ENCODE assay signal across 8 cellular contexts in genomic region chr12:93571360-93571853, GRCh38. TPM values are rescaled to one million over a fixed set of nuclear protein-coding genes. Genes with fewer than 3 reads are reported as not detected.
DNase-seq lines count a peak whose midpoint lies in the region; ATAC-seq and TF ChIP-seq lines count a peak whose summit lies in the region.

No MANE protein-coding gene starts in this region.

- peaks cover 11% of the 10 kb centered on the region for H3K36me3 Mint-ChIP-seq in T-helper 17 cell (ENCODE audit: low read depth)

- TF ChIP-seq CTCF in AG10803 (conservative IDR thresholded peaks at IDR 0.05; ENCODE audit: low read length) (peak; percentile 43), astrocyte of the cerebellum (IDR thresholded peaks at IDR 0.05; ENCODE audit: low read depth, low read length, missing control alignments) (peak; percentile 44)

- H3K4me3 ChIP-seq in AG10803 (ENCODE audit: low read length) (peak overlapping the region; percentile 86), astrocyte of the cerebellum (ENCODE audit: low read depth, low read length) (peak overlapping the region; percentile 72), iPS-11a (ENCODE audit: low read depth, low read length) (peak overlapping the region; percentile 81), skeletal muscle tissue (ENCODE audit: low read length in 3 of 3) (peak overlapping the region; percentile 83 to 87 (median 84))

- H3K4me1 ChIP-seq in skeletal muscle tissue (ENCODE audit: control insufficient read depth in 3 of 3, insufficient read depth in 3 of 3, low read length in 3 of 3): peaks cover 25 to 38% (median 31%) of the 10 kb centered on the region in 3 donors

- no peak overlapping the region for H3K27ac Mint-ChIP-seq in T-helper 17 cell

- in situ Hi-C loops in KBM-7 (cut with MboI; ENCODE audit: low pct_unique_long_range_greater_than_20kb, low sequenced_read_pairs): no loop called here
- in situ Hi-C loops in astrocyte of the cerebellum (cut with HindIII; ENCODE audit: low sequenced_read_pairs): no loop called here

- peaks cover 43% of the 10 kb centered on the region for H3K4me1 Mint-ChIP-seq in T-helper 17 cell

- ATAC-seq in GM19397 (IDR thresholded peaks at IDR 0.05; ENCODE audit: unreplicated experiment) (peak; percentile 19), T-helper 17 cell (peak; percentile 32)

- H3K9me3 ChIP-seq in T-helper 17 cell (ENCODE audit: control insufficient read depth, low read length, poor library complexity, severe bottlenecking) (no peaks in the 10 kb centered on the region), skeletal muscle tissue (ENCODE audit: control insufficient read depth in 3 of 3, low read length in 3 of 3) (no peaks in the 10 kb centered on the region)

- H3K27me3 Mint-ChIP-seq in T-helper 17 cell: no peaks in the 10 kb centered on the region

- H3K27ac ChIP-seq in skeletal muscle tissue (ENCODE audit: low read depth, low read length): peak overlapping the region; percentile 84

- H3K36me3 ChIP-seq in skeletal muscle tissue (ENCODE audit: control insufficient read depth in 3 of 3, insufficient read depth in 3 of 3, low read length in 3 of 3): no peaks in the 10 kb centered on the region

- H3K27me3 ChIP-seq in skeletal muscle tissue (ENCODE audit: control insufficient read depth in 3 of 3, insufficient read depth in 3 of 3, low read length in 3 of 3): peaks cover 19 to 20% (median 20%) of the 10 kb centered on the region in 3 donors

- peak overlapping the region; percentile 60 to 78 (median 61) for H3K9ac ChIP-seq in skeletal muscle tissue (ENCODE audit: low read depth in 1 of 3, low read length in 3 of 3)

- H3K4me3 Mint-ChIP-seq in T-helper 17 cell: peak overlapping the region; percentile 92

- peak; percentile 53 for DNase-seq in AG10803 (ENCODE audit: low read depth)
- DNase-seq in KBM-7: peak; percentile 93
- DNase-seq in T-helper 17 cell: peak; percentile 49 to 58 (median 50)
- no peak for DNase-seq in astrocyte of the cerebellum (ENCODE audit: low read depth)
- DNase-seq in OCI-M2 (lab: John Stamatoyannopoulos, UW; ENCODE audit: unreplicated experiment): no peak

RNA-seq across cellular contexts. Expression of gene SOCS2, which starts 1.1 kb away (rescaled TPM):
- 10 to 100 TPM; 24.3 to 37.7 TPM for total RNA-seq in T-helper 17 cell
- total RNA-seq in skeletal muscle tissue: 13.6 TPM

Comparison
In these comparisons a context has a peak if more than half of its experiments do, and no peak if none do; other contexts are left out.
1. DNase-seq: peak in AG10803 (single experiment), KBM-7 (single experiment) and T-helper 17 cell (3 of 3); none in astrocyte of the cerebellum (single experiment) and OCI-M2 (single experiment).
2. Peak in every context shown above with its lines, with median percentiles within 50 percentile points of each other: H3K4me3 ChIP-seq.